2 cellular contexts compared by ENCODE assay signal in the genomic region with DNA sequence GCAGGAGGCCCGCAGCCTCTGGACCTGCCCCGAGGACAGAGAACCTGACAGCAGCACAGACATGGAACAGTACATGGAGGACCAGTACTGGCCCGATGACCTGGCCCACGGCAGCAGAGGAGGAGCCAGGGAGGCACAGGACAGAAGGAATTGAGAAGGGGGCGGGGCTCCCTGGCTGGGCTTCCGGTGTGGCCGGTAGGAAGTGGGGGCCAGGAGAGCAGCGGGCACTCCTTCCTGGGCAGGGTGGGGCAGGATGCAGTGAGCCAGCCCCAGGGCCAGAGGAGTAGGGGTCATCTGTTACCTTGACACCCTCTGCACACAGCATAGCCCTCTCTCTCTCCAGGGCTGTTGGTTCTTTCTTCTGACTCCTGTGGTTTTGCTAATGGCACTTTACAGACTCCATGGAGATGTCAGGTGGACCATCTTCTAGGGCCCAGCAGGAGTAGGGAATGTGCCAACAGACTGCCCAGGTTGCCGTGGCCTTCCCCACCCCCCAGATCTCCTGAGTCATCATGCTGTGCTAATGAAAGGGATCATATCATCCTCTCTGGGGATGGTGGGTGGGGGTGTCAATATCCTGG.
TF ChIP-seq lines count a peak whose summit lies in the region.

No MANE protein-coding gene starts in this region.

TF ChIP-seq in A549, 52 proteins besides CTCF, POLR2A, EP300 and RAD21:
- TF ChIP-seq JUN (IDR thresholded peaks at IDR 0.05) = 0 out of 5 replicates have a peak, but pooled peaks of 1 of the 2 experiments have one; percentile 23
- no peak for TF ChIP-seq FOSL2 (IDR thresholded peaks at IDR 0.05)
- 0 out of 2 replicates have a peak, but pooled peaks have one; percentile 33 for TF ChIP-seq FOSL2 (CRISPR knock-in tag; IDR thresholded peaks at IDR 0.05)
- TF ChIP-seq MAFK (IDR thresholded peaks at IDR 0.05; ENCODE audit: partially characterized antibody) = peak; percentile 52
- no peak for TF ChIP-seq ESRRA (IDR thresholded peaks at IDR 0.05; ENCODE audit: borderline replicate concordance, low read length)
- peak; percentile 74 for TF ChIP-seq RFX5 (IDR thresholded peaks at IDR 0.05)

TF ChIP-seq in HCT116, 20 proteins besides CTCF, POLR2A, EP300 and RAD21:
- TF ChIP-seq CBX3 (IDR thresholded peaks at IDR 0.05; ENCODE audit: low read depth) (no peak), TCF7L2 (IDR thresholded peaks at IDR 0.05; ENCODE audit: borderline replicate concordance, extremely low read depth, insufficient read depth, insufficient read length) (no peak), ZFX (IDR thresholded peaks at IDR 0.05) (no peak), POLR2AphosphoS5 (IDR thresholded peaks at IDR 0.05; ENCODE audit: low read depth, low read length) (no peak), JUND (IDR thresholded peaks at IDR 0.05) (no peak), YY1 (IDR thresholded peaks at IDR 0.05; ENCODE audit: extremely low read depth, insufficient replicate concordance, low read depth, low read length) (no peak), ZNF274 (IDR thresholded peaks at IDR 0.05; ENCODE audit: low read depth, low read length) (no peak), FOSL1 (IDR thresholded peaks at IDR 0.05; ENCODE audit: low read depth) (no peak)
- TF ChIP-seq, protein P1, sequence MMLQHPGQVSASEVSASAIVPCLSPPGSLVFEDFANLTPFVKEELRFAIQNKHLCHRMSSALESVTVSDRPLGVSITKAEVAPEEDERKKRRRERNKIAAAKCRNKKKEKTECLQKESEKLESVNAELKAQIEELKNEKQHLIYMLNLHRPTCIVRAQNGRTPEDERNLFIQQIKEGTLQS (IDR thresholded peaks at IDR 0.05) = no peak
